22 cellular contexts compared by ENCODE assay signal in the genomic region with DNA sequence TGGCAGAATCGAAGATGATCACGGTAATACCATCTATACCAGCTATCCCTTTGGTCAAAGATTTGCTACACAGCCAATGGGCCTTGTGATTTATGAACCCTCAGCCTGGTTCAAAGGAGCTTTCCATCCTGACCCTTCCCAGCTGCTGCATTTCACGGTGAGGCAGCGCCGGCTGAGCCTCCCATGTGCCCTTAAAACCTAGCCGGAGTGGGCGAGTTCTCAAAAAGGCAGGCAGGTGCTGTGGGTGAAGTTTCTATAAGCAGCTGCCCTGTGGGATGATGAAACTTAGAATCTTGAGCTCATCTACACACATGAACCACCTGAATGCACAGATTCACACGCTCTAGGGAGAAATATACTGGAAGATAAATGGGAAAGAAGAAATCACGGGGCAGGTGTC.
DNase-seq lines count a peak whose midpoint lies in the region; ATAC-seq and TF ChIP-seq lines count a peak whose summit lies in the region.
"Had no signal": no experiment of that assay in that cellular context is flagged by ENCODE, and none has a peak within 500 bp of the region (broad histone marks: within the 10 kb centered on the region; RNA-seq: fewer than 3 reads in every experiment).

No MANE protein-coding gene starts in this region.

- H3K4me3 ChIP-seq in GM23338 (no peak overlapping the region), iPS-18c (ENCODE audit: insufficient read depth, low read depth, low read length) (peak overlapping the region; percentile 16; the same call in 1 of the 2 replicates)
- H3K4me3 ChIP-seq: A549 had no signal

- H3K4me1 ChIP-seq in GM23338 (ENCODE audit: insufficient read depth): peaks cover 31% of the 10 kb centered on the region
- H3K4me1 ChIP-seq: A549 had no signal

- H3K9me3 Mint-ChIP-seq in GM23338 (no peaks in the 10 kb centered on the region), WTC11 (no peaks in the 10 kb centered on the region), osteocyte (ENCODE audit: unreplicated experiment) (no peaks in the 10 kb centered on the region)
- H3K9me3 Mint-ChIP-seq: CD4-positive, alpha-beta T cell had no signal

- CTCF ChIA-PET in WTC11 (lab: Charles Lee): interaction anchor here (0.6 to 1.6 kb wide), 5 partner anchors 19 to 262 kb away, joined by 3 to 5 read pairs (median 3); no protein-coding TSS in a partner anchor

- no peak overlapping the region for H3K4me3 Mint-ChIP-seq in GM23338
- no peak overlapping the region for H3K4me3 Mint-ChIP-seq in WTC11
- no peak overlapping the region for H3K4me3 Mint-ChIP-seq in osteocyte (ENCODE audit: unreplicated experiment)
- H3K4me3 Mint-ChIP-seq: CD4-positive, alpha-beta T cell; IgD-negative memory B cell had no signal

- H3K4me1 Mint-ChIP-seq in GM23338 (peaks cover 43% of the 10 kb centered on the region), WTC11 (peaks cover 51% of the 10 kb centered on the region), osteocyte (ENCODE audit: unreplicated experiment) (peaks cover 18% of the 10 kb centered on the region)

- POLR2A ChIA-PET in WTC11 (lab: Charles Lee): interaction anchor here (0.5 kb wide), 1 partner anchor 240 kb away, joined by 3 read pairs; no protein-coding TSS in a partner anchor

- no peaks in the 10 kb centered on the region for H3K27me3 ChIP-seq in GM23338 (ENCODE audit: insufficient read depth)

- DNase-seq in GM23338 (ENCODE audit: low spot score) (no peak), WTC11 (ENCODE audit: low spot score) (no peak), osteocyte (ENCODE audit: extremely low spot score, unreplicated experiment) (no peak), cerebellum (ENCODE audit: low spot score) (no peak), GM20000 (ENCODE audit: low spot score) (no peak), NCI-H748 treated with DMSO at 0.1 percent for 48 hours (lab: John Stamatoyannopoulos, UW) (no peak)
- DNase-seq in activated naive CD4-positive, alpha-beta T cell (lab: John Stamatoyannopoulos, UW): no peak
- DNase-seq: AML-193; CD4-positive, alpha-beta T cell; DMS153; DMS79; GDM1; GOT3; HCEC 1CT; KBM-7 had no signal

- peaks cover 17% of the 10 kb centered on the region for H3F3A ChIP-seq in GM23338 (replicated peaks; ENCODE audit: low read depth)

- no peaks in the 10 kb centered on the region for H4K20me1 ChIP-seq in GM23338 (replicated peaks; ENCODE audit: insufficient read depth)

- H3K9me3 ChIP-seq in iPS-18c (ENCODE audit: control insufficient read depth, insufficient read depth, low read length): no peaks in the 10 kb centered on the region
- H3K9me3 ChIP-seq: A549 had no signal

- 0 out of 2 replicates have a peak overlapping the region, but pooled peaks have one; percentile 45 for H3K27ac ChIP-seq in GM23338 (ENCODE audit: low read depth)
- H3K27ac ChIP-seq: 22Rv1, A549, C4-2B, HL-60 had no signal

- H3K27ac Mint-ChIP-seq in GM23338 (no peak overlapping the region), WTC11 (peak overlapping the region; percentile 63; the same call in 1 of the 2 replicates), osteocyte (ENCODE audit: unreplicated experiment) (peak overlapping the region; percentile 39)
- H3K27ac Mint-ChIP-seq: CD4-positive, alpha-beta T cell; IgD-negative memory B cell had no signal

- no peaks in the 10 kb centered on the region for H3K9me2 ChIP-seq in GM23338 (ENCODE audit: insufficient read depth)

- peak overlapping the region; percentile 59; the same call in 1 of the 2 replicates for H3K4me2 ChIP-seq in GM23338
- H3K4me2 ChIP-seq: A549 had no signal

- H3K79me2 ChIP-seq in GM23338 (replicated peaks; ENCODE audit: insufficient read depth): no peaks in the 10 kb centered on the region

- TF ChIP-seq CTCF in GM23338 (conservative IDR thresholded peaks at IDR 0.05; ENCODE audit: low read depth in 2 of 2) (no peak), WTC11 (IDR thresholded peaks at IDR 0.05) (no peak), osteocyte (IDR thresholded peaks at IDR 0.05) (no peak), GM20000 (IDR thresholded peaks at IDR 0.05; ENCODE audit: extremely low read depth, missing control alignments) (no peak)

- H3K36me3 Mint-ChIP-seq in GM23338 (ENCODE audit: low read depth): no peaks in the 10 kb centered on the region
- H3K36me3 Mint-ChIP-seq in WTC11: no peaks in the 10 kb centered on the region
- H3K36me3 Mint-ChIP-seq in osteocyte (ENCODE audit: unreplicated experiment): peaks cover 23% of the 10 kb centered on the region

- H3K36me3 ChIP-seq in GM23338 (ENCODE audit: insufficient read depth): no peaks in the 10 kb centered on the region

- H3K27me3 Mint-ChIP-seq in GM23338 (ENCODE audit: insufficient read depth, low read depth, poor library complexity): no peaks in the 10 kb centered on the region
- no peaks in the 10 kb centered on the region for H3K27me3 Mint-ChIP-seq in WTC11 (ENCODE audit: low read depth)
- no peaks in the 10 kb centered on the region for H3K27me3 Mint-ChIP-seq in osteocyte (ENCODE audit: unreplicated experiment)
- H3K27me3 Mint-ChIP-seq: CD4-positive, alpha-beta T cell; IgD-negative memory B cell had no signal

- ATAC-seq in GM23338 (no peak), WTC11 (no peak)
- ATAC-seq: A549, HepG2 had no signal

- no peak overlapping the region for H2AFZ ChIP-seq in GM23338

TF ChIP-seq in GM23338, 12 proteins besides CTCF, POLR2A, EP300 and RAD21 (continues in another document):
- TF ChIP-seq REST (IDR thresholded peaks at IDR 0.05; ENCODE audit: unreplicated experiment): no peak
- TF ChIP-seq ETS1 (IDR thresholded peaks at IDR 0.05): no peak

TF ChIP-seq in WTC11, 78 proteins besides CTCF, POLR2A, EP300 and RAD21:
- TF ChIP-seq FOXJ3 (CRISPR knock-in tag; IDR thresholded peaks at IDR 0.05; ENCODE audit: borderline replicate concordance): no peak
- TF ChIP-seq, protein P1, sequence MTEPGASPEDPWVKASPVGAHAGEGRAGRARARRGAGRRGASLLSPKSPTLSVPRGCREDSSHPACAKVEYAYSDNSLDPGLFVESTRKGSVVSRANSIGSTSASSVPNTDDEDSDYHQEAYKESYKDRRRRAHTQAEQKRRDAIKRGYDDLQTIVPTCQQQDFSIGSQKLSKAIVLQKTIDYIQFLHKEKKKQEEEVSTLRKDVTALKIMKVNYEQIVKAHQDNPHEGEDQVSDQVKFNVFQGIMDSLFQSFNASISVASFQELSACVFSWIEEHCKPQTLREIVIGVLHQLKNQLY (CRISPR knock-in tag; IDR thresholded peaks at IDR 0.05): no peak
- TF ChIP-seq FOXK1 (CRISPR knock-in tag; IDR thresholded peaks at IDR 0.05): no peak
- TF ChIP-seq JUN (CRISPR knock-in tag; IDR thresholded peaks at IDR 0.05): no peak
- no peak for TF ChIP-seq SMAD4 (CRISPR knock-in tag; IDR thresholded peaks at IDR 0.05)
- TF ChIP-seq ZNF671 (CRISPR knock-in tag; IDR thresholded peaks at IDR 0.05): no peak
- no peak for TF ChIP-seq ZNF532 (CRISPR knock-in tag; IDR thresholded peaks at IDR 0.05; ENCODE audit: borderline replicate concordance)
- no peak for TF ChIP-seq E2F1 (CRISPR knock-in tag; IDR thresholded peaks at IDR 0.05)
- no peak for TF ChIP-seq ESRRA (CRISPR knock-in tag; IDR thresholded peaks at IDR 0.05; ENCODE audit: borderline replicate concordance)
